11 cellular contexts compared by ENCODE assay signal in genomic region chr21:34796518-34797201, GRCh38.
DNase-seq lines count a peak whose midpoint lies in the region; ATAC-seq and FAIRE-seq lines count a peak whose summit lies in the region.
"Had no signal": no experiment of that assay in that cellular context is flagged by ENCODE, and none has a peak within 500 bp of the region (broad histone marks: within the 10 kb centered on the region; RNA-seq: fewer than 3 reads in every experiment).

No MANE protein-coding gene starts in this region.

- peaks cover 12 to 18% of the 10 kb centered on the region in 2 donors for H3K4me1 ChIP-seq in small intestine (ENCODE audit: control insufficient read depth in 2 of 2, insufficient read depth in 1 of 2, low read depth in 1 of 2, low read length in 1 of 2)

- H3K36me3 ChIP-seq in small intestine (ENCODE audit: control insufficient read depth in 2 of 2, insufficient read depth in 2 of 2, low read length in 2 of 2) = peaks cover 1 to 3% of the 10 kb centered on the region in 2 donors

- POLR2A ChIA-PET in activated CD4-positive, alpha-beta T cell treated with anti-CD3 and anti-CD28 coated beads for 36 hours (lab: Charles Lee) = interaction anchor here (1.4 kb wide), 1 partner anchor 11 kb away, joined by 3 read pairs; no protein-coding TSS in a partner anchor

- H3K36me3 Mint-ChIP-seq in activated CD4-positive, alpha-beta T cell treated with anti-CD3 and anti-CD28 coated beads for 36 hours (ENCODE audit: low read depth) = peaks cover 63% of the 10 kb centered on the region

- no peak overlapping the region for H3K4me3 Mint-ChIP-seq in activated CD4-positive, alpha-beta T cell treated with anti-CD3 and anti-CD28 coated beads for 36 hours

- ATAC-seq in activated CD4-positive, alpha-beta T cell treated with anti-CD3 and anti-CD28 coated beads for 36 hours = no peak
- no peak for ATAC-seq in GM18858 (IDR thresholded peaks at IDR 0.05; ENCODE audit: unreplicated experiment)
- ATAC-seq: GM12878 had no signal

- no peak overlapping the region for H3K4me3 ChIP-seq in small intestine (ENCODE audit: low read depth in 1 of 2, low read length in 2 of 2)
- H3K4me3 ChIP-seq: GM12878 had no signal

- H3K27ac Mint-ChIP-seq in activated CD4-positive, alpha-beta T cell treated with anti-CD3 and anti-CD28 coated beads for 36 hours = peak overlapping the region; percentile 26

- WGBS in small intestine, 3 donors = 22 to 62% (median 42%) methylated on average over 7 of the region's 7 CpGs

- no peak for DNase-seq in activated CD4-positive, alpha-beta T cell treated with anti-CD3 and anti-CD28 coated beads for 36 hours
- DNase-seq in activated CD4-positive, alpha-beta T cell treated with anti-CD3 and anti-CD28 coated beads for 1 hour = no peak
- peak; percentile 94 for DNase-seq in SW480 (ENCODE audit: low spot score)
- peak; percentile 93 for DNase-seq in islet precursor cell
- no peak for DNase-seq in small intestine
- no peak for DNase-seq in hepatic stellate cell (ENCODE audit: low spot score)
- DNase-seq in GM03348 (ENCODE audit: low spot score) = no peak
- DNase-seq: amygdala, NCI-H2081 treated with DMSO at 0.1 percent for 48 hours had no signal

- H3K9me3 ChIP-seq in small intestine (ENCODE audit: control insufficient read depth, low read depth) = no peaks in the 10 kb centered on the region

- H3K27me3 Mint-ChIP-seq in activated CD4-positive, alpha-beta T cell treated with anti-CD3 and anti-CD28 coated beads for 36 hours = no peaks in the 10 kb centered on the region

- CTCF ChIA-PET in activated CD4-positive, alpha-beta T cell treated with anti-CD3 and anti-CD28 coated beads for 36 hours (lab: Charles Lee) = interaction anchor here (0.7 kb wide), 2 partner anchors 39 to 866 kb away, joined by 3 to 4 read pairs; no protein-coding TSS in a partner anchor

- peaks cover 1% of the 10 kb centered on the region for H3K4me1 Mint-ChIP-seq in activated CD4-positive, alpha-beta T cell treated with anti-CD3 and anti-CD28 coated beads for 36 hours

- H3K27ac ChIP-seq in small intestine (ENCODE audit: low read depth in 1 of 2, low read length in 1 of 2) = peak overlapping the region; percentile 79 to 92

- no peak for FAIRE-seq in small intestine (lab: Jason Lieb, UNC)
- FAIRE-seq: GM12878 had no signal

- no peaks in the 10 kb centered on the region for H3K9me3 Mint-ChIP-seq in activated CD4-positive, alpha-beta T cell treated with anti-CD3 and anti-CD28 coated beads for 36 hours (ENCODE audit: low read depth)

- intact Hi-C loops in activated CD4-positive, alpha-beta T cell treated with anti-CD3 and anti-CD28 coated beads for 36 hours (cut with DNase I, micrococcal nuclease) = no loop called here

- no peaks in the 10 kb centered on the region for H3K27me3 ChIP-seq in small intestine (ENCODE audit: control insufficient read depth in 2 of 2, insufficient read depth in 2 of 2, low read length in 2 of 2)

Comparison
In these comparisons a context has a peak if more than half of its experiments do, and no peak if none do; other contexts are left out.
1. DNase-seq: peak in SW480 (single experiment) and islet precursor cell (single experiment); none in activated CD4-positive, alpha-beta T cell treated with anti-CD3 and anti-CD28 coated beads for 36 hours (single experiment), activated CD4-positive, alpha-beta T cell treated with anti-CD3 and anti-CD28 coated beads for 1 hour (single experiment), small intestine (single experiment), hepatic stellate cell (single experiment) and GM03348 (single experiment).